ENCODE assay signal across 4 cellular contexts in the genomic region with DNA sequence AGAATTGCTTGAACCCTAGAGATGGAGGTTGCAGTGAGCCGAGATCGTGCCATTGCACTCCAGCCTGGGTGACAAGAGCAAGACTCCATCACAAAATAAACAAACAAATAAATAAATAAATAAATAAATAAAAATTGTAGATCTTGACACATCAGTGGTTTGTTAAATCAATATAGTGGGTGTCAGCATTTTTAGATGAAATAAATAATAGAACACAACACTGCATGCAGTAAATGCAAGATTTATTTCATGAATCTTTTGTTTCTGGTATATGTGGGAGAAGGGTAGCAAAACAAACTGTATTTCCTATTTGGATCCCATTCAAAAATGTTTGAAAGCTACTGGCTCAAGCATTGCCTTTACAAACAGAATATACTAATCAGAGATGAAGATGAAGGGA.
TF ChIP-seq lines count a peak whose summit lies in the region.

No MANE protein-coding gene starts in this region.

TF ChIP-seq in SK-N-SH, 30 proteins besides CTCF, POLR2A, EP300 and RAD21:
- no peak for TF ChIP-seq IRF3 (IDR thresholded peaks at IDR 0.05; ENCODE audit: low read depth, low read length)

TF ChIP-seq in SK-N-SH treated with all-trans-retinoic acid at 6 μM for 48 hours, 23 proteins besides CTCF, POLR2A, EP300 and RAD21 (continues in another document):
- TF ChIP-seq GLIS3 (CRISPR knock-in tag; IDR thresholded peaks at IDR 0.05) (no peak), ARNTL (CRISPR knock-in tag; IDR thresholded peaks at IDR 0.05; ENCODE audit: borderline replicate concordance, low read depth) (no peak), ZNF70 (CRISPR knock-in tag; IDR thresholded peaks at IDR 0.05) (no peak), ZNF8 (CRISPR knock-in tag; IDR thresholded peaks at IDR 0.05) (no peak), RARB (CRISPR knock-in tag; IDR thresholded peaks at IDR 0.05) (no peak), ZNF565 (CRISPR knock-in tag; conservative IDR thresholded peaks at IDR 0.05; ENCODE audit: low read depth) (no peak), TOX (CRISPR knock-in tag; IDR thresholded peaks at IDR 0.05; ENCODE audit: borderline replicate concordance) (no peak), OSR1 (CRISPR knock-in tag; IDR thresholded peaks at IDR 0.05) (no peak), ZC3H10 (CRISPR knock-in tag; IDR thresholded peaks at IDR 0.05) (no peak), ESRRG (CRISPR knock-in tag; IDR thresholded peaks at IDR 0.05) (no peak), CREB5 (CRISPR knock-in tag; IDR thresholded peaks at IDR 0.05; ENCODE audit: low read depth) (no peak)
- TF ChIP-seq, protein P1, sequence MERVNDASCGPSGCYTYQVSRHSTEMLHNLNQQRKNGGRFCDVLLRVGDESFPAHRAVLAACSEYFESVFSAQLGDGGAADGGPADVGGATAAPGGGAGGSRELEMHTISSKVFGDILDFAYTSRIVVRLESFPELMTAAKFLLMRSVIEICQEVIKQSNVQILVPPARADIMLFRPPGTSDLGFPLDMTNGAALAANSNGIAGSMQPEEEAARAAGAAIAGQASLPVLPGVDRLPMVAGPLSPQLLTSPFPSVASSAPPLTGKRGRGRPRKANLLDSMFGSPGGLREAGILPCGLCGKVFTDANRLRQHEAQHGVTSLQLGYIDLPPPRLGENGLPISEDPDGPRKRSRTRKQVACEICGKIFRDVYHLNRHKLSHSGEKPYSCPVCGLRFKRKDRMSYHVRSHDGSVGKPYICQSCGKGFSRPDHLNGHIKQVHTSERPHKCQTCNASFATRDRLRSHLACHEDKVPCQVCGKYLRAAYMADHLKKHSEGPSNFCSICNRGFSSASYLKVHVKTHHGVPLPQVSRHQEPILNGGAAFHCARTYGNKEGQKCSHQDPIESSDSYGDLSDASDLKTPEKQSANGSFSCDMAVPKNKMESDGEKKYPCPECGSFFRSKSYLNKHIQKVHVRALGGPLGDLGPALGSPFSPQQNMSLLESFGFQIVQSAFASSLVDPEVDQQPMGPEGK (CRISPR knock-in tag; IDR thresholded peaks at IDR 0.05; ENCODE audit: borderline replicate concordance), result no peak
- TF ChIP-seq, protein P2, sequence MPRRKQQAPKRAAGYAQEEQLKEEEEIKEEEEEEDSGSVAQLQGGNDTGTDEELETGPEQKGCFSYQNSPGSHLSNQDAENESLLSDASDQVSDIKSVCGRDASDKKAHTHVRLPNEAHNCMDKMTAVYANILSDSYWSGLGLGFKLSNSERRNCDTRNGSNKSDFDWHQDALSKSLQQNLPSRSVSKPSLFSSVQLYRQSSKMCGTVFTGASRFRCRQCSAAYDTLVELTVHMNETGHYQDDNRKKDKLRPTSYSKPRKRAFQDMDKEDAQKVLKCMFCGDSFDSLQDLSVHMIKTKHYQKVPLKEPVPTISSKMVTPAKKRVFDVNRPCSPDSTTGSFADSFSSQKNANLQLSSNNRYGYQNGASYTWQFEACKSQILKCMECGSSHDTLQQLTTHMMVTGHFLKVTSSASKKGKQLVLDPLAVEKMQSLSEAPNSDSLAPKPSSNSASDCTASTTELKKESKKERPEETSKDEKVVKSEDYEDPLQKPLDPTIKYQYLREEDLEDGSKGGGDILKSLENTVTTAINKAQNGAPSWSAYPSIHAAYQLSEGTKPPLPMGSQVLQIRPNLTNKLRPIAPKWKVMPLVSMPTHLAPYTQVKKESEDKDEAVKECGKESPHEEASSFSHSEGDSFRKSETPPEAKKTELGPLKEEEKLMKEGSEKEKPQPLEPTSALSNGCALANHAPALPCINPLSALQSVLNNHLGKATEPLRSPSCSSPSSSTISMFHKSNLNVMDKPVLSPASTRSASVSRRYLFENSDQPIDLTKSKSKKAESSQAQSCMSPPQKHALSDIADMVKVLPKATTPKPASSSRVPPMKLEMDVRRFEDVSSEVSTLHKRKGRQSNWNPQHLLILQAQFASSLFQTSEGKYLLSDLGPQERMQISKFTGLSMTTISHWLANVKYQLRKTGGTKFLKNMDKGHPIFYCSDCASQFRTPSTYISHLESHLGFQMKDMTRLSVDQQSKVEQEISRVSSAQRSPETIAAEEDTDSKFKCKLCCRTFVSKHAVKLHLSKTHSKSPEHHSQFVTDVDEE (CRISPR knock-in tag; IDR thresholded peaks at IDR 0.05), result no peak

TF ChIP-seq in A549, 52 proteins besides CTCF, POLR2A, EP300 and RAD21:
- TF ChIP-seq, protein P3, sequence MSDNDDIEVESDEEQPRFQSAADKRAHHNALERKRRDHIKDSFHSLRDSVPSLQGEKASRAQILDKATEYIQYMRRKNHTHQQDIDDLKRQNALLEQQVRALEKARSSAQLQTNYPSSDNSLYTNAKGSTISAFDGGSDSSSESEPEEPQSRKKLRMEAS (IDR thresholded peaks at IDR 0.05), result no peak
- TF ChIP-seq ZC3H11A (IDR thresholded peaks at IDR 0.05) (peak; percentile 55), MAFK (IDR thresholded peaks at IDR 0.05; ENCODE audit: partially characterized antibody) (peak; percentile 51)

TF ChIP-seq in IMR-90, 13 proteins besides CTCF, POLR2A, EP300 and RAD21:
- TF ChIP-seq CHD1 (IDR thresholded peaks at IDR 0.05; ENCODE audit: low read depth, low read length) (no peak), CEBPB (IDR thresholded peaks at IDR 0.05; ENCODE audit: low read depth, low read length) (no peak), FOS (IDR thresholded peaks at IDR 0.05; ENCODE audit: low read depth, low read length) (no peak), MAFK (IDR thresholded peaks at IDR 0.05; ENCODE audit: low read depth, low read length) (peak; percentile 70)
TF ChIP-seq in IMR-90: peak in this region for 1.
